ENCODE assay signal across 8 cellular contexts in genomic region chr6:158715330-158716311, GRCh38.
DNase-seq lines count a peak whose midpoint lies in the region; ATAC-seq and TF ChIP-seq lines count a peak whose summit lies in the region.

No MANE protein-coding gene starts in this region.

- peak; percentile 62 for ATAC-seq in GM21529 (IDR thresholded peaks at IDR 0.05; ENCODE audit: unreplicated experiment)
- ATAC-seq in GM19324 (IDR thresholded peaks at IDR 0.05; ENCODE audit: low FRiP score, unreplicated experiment), result no peak

- H3K9me2 ChIP-seq in Karpas-422 (replicated peaks; ENCODE audit: insufficient read depth, low read length), result no peaks in the 10 kb centered on the region
- no peaks in the 10 kb centered on the region for H3K9me2 ChIP-seq in hepatocyte (replicated peaks; ENCODE audit: insufficient read depth)

- TF ChIP-seq CTCF in GM12865 (IDR thresholded peaks at IDR 0.05; ENCODE audit: insufficient read depth, low read depth, low read length, missing control alignments), result no peak
- no peak for TF ChIP-seq CTCF in hepatocyte (IDR thresholded peaks at IDR 0.05; ENCODE audit: poor library complexity)

- H3K27ac ChIP-seq in Karpas-422 (ENCODE audit: low read length) (peak overlapping the region; percentile 65), hepatocyte (peak overlapping the region; percentile 4)

- H3K4me2 ChIP-seq in Karpas-422 (ENCODE audit: low read depth, low read length, poor library complexity, severe bottlenecking), result peak overlapping the region; percentile 73
- H3K4me2 ChIP-seq in hepatocyte, result no peak overlapping the region

- peaks cover 24% of the 10 kb centered on the region for H3K4me1 ChIP-seq in Karpas-422 (ENCODE audit: low read length)
- H3K4me1 ChIP-seq in hepatocyte (ENCODE audit: insufficient read depth), result peaks cover 30% of the 10 kb centered on the region

- H2AFZ ChIP-seq in Karpas-422 (ENCODE audit: low read length) (peak overlapping the region; percentile 85), hepatocyte (no peak overlapping the region)

- no peaks in the 10 kb centered on the region for H4K20me1 ChIP-seq in Karpas-422 (ENCODE audit: insufficient read depth, low read depth, low read length)
- no peaks in the 10 kb centered on the region for H4K20me1 ChIP-seq in hepatocyte (ENCODE audit: insufficient read depth, poor library complexity, severe bottlenecking)

- H3K79me2 ChIP-seq in Karpas-422 (ENCODE audit: low read length) (no peaks in the 10 kb centered on the region), hepatocyte (no peaks in the 10 kb centered on the region)

- 52% methylated on average over 13 of the region's 16 CpGs for WGBS in hepatocyte (ENCODE audit: low lambda C conversion rate, missing lambda C conversion rate)

- H3K9me3 ChIP-seq in Karpas-422 (ENCODE audit: low read length) (no peaks in the 10 kb centered on the region), hepatocyte (ENCODE audit: low read depth) (no peaks in the 10 kb centered on the region)

- DNase-seq in GM12865 (ENCODE audit: low read depth) (peak; percentile 83), Karpas-422 (peak; percentile 83), hepatocyte (ENCODE audit: low spot score) (no peak), activated gamma-delta T cell treated with Interleukin-2 at 50 U/mL for 16 hours (no peak), 8988T (no peak)
- no peak for DNase-seq in activated effector memory CD4-positive, alpha-beta T cell treated with Interleukin-2 at 50 U/mL for 16 hours

- H3K4me3 ChIP-seq in GM12865 (ENCODE audit: low read depth, low read length), result no peak overlapping the region; the same call in 1 of the 2 replicates
- H3K4me3 ChIP-seq in Karpas-422 (ENCODE audit: low read length), result peak overlapping the region; percentile 51; the same call in 1 of the 2 replicates
- H3K4me3 ChIP-seq in hepatocyte, result no peak overlapping the region

- H3K9ac ChIP-seq in Karpas-422 (ENCODE audit: low read length), result peak overlapping the region; percentile 50

- H3K36me3 ChIP-seq in Karpas-422 (ENCODE audit: insufficient read depth, low read length) (no peaks in the 10 kb centered on the region), hepatocyte (replicated peaks; ENCODE audit: insufficient read depth, low read depth) (no peaks in the 10 kb centered on the region)

- H3K27me3 ChIP-seq in Karpas-422 (ENCODE audit: low read length) (no peaks in the 10 kb centered on the region), hepatocyte (no peaks in the 10 kb centered on the region)

Comparison
In these comparisons a context has a peak if more than half of its experiments do, and no peak if none do; other contexts are left out.
1. DNase-seq: peak in GM12865 (single experiment) and Karpas-422 (single experiment); none in hepatocyte (single experiment), activated gamma-delta T cell treated with Interleukin-2 at 50 U/mL for 16 hours (single experiment), activated effector memory CD4-positive, alpha-beta T cell treated with Interleukin-2 at 50 U/mL for 16 hours (single experiment) and 8988T (single experiment).